In the genomic region with DNA sequence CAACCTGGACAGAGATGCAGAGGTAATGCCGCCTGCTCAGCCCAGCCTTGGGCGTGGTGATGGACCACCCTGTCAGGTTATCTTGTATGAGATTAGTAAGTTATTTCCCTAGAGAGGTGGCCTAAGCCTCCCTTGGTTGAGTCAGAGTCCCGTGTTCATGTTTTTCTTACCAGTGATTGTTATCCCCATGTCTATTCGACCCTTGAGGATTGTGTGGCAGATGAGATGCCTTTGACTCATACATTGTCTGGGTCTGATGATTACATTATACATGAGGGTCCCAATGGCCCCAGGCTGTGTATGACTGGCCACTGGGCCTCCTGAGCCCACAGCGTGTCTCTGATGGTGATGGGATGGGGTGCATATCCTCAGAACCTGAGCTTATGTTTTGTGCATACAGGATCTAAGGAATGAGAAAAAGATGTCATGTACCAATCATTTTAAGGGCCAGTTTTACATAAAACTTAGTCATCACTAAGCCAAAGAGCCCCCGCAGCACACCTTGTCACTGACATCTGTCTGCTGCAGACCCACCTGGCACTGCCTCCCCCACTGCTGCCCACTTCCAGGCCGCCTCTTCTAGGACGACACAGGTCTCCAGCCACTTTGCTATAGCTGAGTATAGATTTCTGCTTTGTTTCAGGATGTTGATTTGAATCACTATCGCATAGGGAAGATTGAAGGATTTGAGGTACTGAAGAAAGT, we compare ENCODE assay signal across 24 cellular contexts. TPM values are rescaled to one million over a fixed set of nuclear protein-coding genes. Genes with fewer than 3 reads are reported as not detected.
DNase-seq lines count a peak whose midpoint lies in the region; ATAC-seq, FAIRE-seq and TF ChIP-seq lines count a peak whose summit lies in the region.
"Had no signal": no experiment of that assay in that cellular context is flagged by ENCODE, and none has a peak within 500 bp of the region (broad histone marks: within the 10 kb centered on the region; RNA-seq: fewer than 3 reads in every experiment).

No MANE protein-coding gene starts in this region.

- 93 to 95% methylated on average over 9 of the region's 9 CpGs for WGBS in pancreas, 2 donors

- H3K36me3 Mint-ChIP-seq in activated CD4-positive, alpha-beta T cell treated with anti-CD3 and anti-CD28 coated beads, Interleukin-2, amount 10 ng/mL, durations not matched to agents 7 days and 5 days (ENCODE audit: low read depth), result peaks cover 21% of the 10 kb centered on the region

- no peaks in the 10 kb centered on the region for H3K27me3 ChIP-seq in kidney epithelial cell (ENCODE audit: control insufficient read depth, insufficient read depth, low read length)
- no peaks in the 10 kb centered on the region for H3K27me3 ChIP-seq in pancreas
- H3K27me3 ChIP-seq: tibial nerve had no signal

- intact Hi-C loops in pancreas (cut with DNase I), result no loop called here

- POLR2A ChIA-PET in activated CD4-positive, alpha-beta T cell treated with anti-CD3 and anti-CD28 coated beads, Interleukin-2, amount 10 ng/mL, durations not matched to agents 7 days and 5 days (lab: Charles Lee), result no interaction called here

- H3K4me1 Mint-ChIP-seq in activated CD4-positive, alpha-beta T cell treated with anti-CD3 and anti-CD28 coated beads, Interleukin-2, amount 10 ng/mL, durations not matched to agents 7 days and 5 days, result peaks cover 8% of the 10 kb centered on the region

- H3K36me3 ChIP-seq in kidney epithelial cell (ENCODE audit: control insufficient read depth, insufficient read depth, low read length), result no peaks in the 10 kb centered on the region
- H3K36me3 ChIP-seq in pancreas, result peaks cover 9 to 28% (median 10%) of the 10 kb centered on the region in 3 donors

- no peaks in the 10 kb centered on the region for H3K4me1 ChIP-seq in pancreas

- no peaks in the 10 kb centered on the region for H3K9me3 Mint-ChIP-seq in activated CD4-positive, alpha-beta T cell treated with anti-CD3 and anti-CD28 coated beads, Interleukin-2, amount 10 ng/mL, durations not matched to agents 7 days and 5 days
- H3K9me3 Mint-ChIP-seq: activated CD4-positive, alpha-beta memory T cell treated with anti-CD3 and anti-CD28 coated beads, Interleukin-2, amount 10 ng/mL, durations not matched to agents 7 days and 5 days; activated naive CD8-positive, alpha-beta T cell treated with anti-CD3 and anti-CD28 coated beads, Interleukin-2, amount 50 U/mL, for 24 hours; T-cell had no signal

- no peaks in the 10 kb centered on the region for H3K9me3 ChIP-seq in pancreas
- H3K9me3 ChIP-seq: tibial nerve had no signal

- H3K4me3 Mint-ChIP-seq in activated CD4-positive, alpha-beta T cell treated with anti-CD3 and anti-CD28 coated beads, Interleukin-2, amount 10 ng/mL, durations not matched to agents 7 days and 5 days, result no peak overlapping the region
- H3K4me3 Mint-ChIP-seq: activated CD4-positive, alpha-beta memory T cell treated with anti-CD3 and anti-CD28 coated beads, Interleukin-2, amount 10 ng/mL, durations not matched to agents 7 days and 5 days; activated naive CD8-positive, alpha-beta T cell treated with anti-CD3 and anti-CD28 coated beads, Interleukin-2, amount 50 U/mL, for 24 hours; T-cell had no signal

- H3K27me3 Mint-ChIP-seq in activated CD4-positive, alpha-beta T cell treated with anti-CD3 and anti-CD28 coated beads, Interleukin-2, amount 10 ng/mL, durations not matched to agents 7 days and 5 days, result no peaks in the 10 kb centered on the region
- H3K27me3 Mint-ChIP-seq: activated CD4-positive, alpha-beta memory T cell treated with anti-CD3 and anti-CD28 coated beads, Interleukin-2, amount 10 ng/mL, durations not matched to agents 7 days and 5 days; activated naive CD8-positive, alpha-beta T cell treated with anti-CD3 and anti-CD28 coated beads, Interleukin-2, amount 50 U/mL, for 24 hours; T-cell had no signal

- H3K4me3 ChIP-seq in cardiac fibroblast (replicated peaks in 1 of 2; ENCODE audit: low read depth in 2 of 2, low read length in 2 of 2), result no peak overlapping the region
- no peak overlapping the region for H3K4me3 ChIP-seq in kidney epithelial cell (ENCODE audit: low read depth, low read length)
- no peak overlapping the region for H3K4me3 ChIP-seq in pancreas
- H3K4me3 ChIP-seq: tibial nerve had no signal

- CTCF ChIA-PET in activated CD4-positive, alpha-beta T cell treated with anti-CD3 and anti-CD28 coated beads, Interleukin-2, amount 10 ng/mL, durations not matched to agents 7 days and 5 days (lab: Charles Lee), result no interaction called here

- FAIRE-seq in HTR-8/SVneo (lab: Jason Lieb, UNC) (peak; percentile 23), pancreas (lab: Jason Lieb, UNC) (no peak)
- FAIRE-seq: A204.1, frontal cortex, H54, small intestine had no signal

- DNase-seq in A172 (ENCODE audit: low spot score) (peak; percentile 81), HTR-8/SVneo (ENCODE audit: insufficient read length, low spot score) (no peak), cardiac fibroblast (ENCODE audit: low read depth in 2 of 2) (peak; percentile 17 to 86), kidney epithelial cell (ENCODE audit: low read depth) (peak; percentile 23), pancreas (no peak)
- DNase-seq in activated CD4-positive, alpha-beta T cell treated with anti-CD3 and anti-CD28 coated beads, Interleukin-2, amount 10 ng/mL, durations not matched to agents 7 days and 5 days, result no peak
- DNase-seq in activated CD8-positive, alpha-beta memory T cell treated with anti-CD3 and anti-CD28 coated beads, Interleukin-2, amount 50 U/mL, for 48 hours, result no peak
- DNase-seq: activated CD4-positive, alpha-beta memory T cell treated with anti-CD3 and anti-CD28 coated beads, Interleukin-2, amount 10 ng/mL, durations not matched to agents 7 days and 5 days; activated naive CD8-positive, alpha-beta T cell treated with anti-CD3 and anti-CD28 coated beads, Interleukin-2, amount 50 U/mL, for 24 hours; activated T-cell treated with anti-CD3 and anti-CD28 coated beads, Interleukin-2, amount 50 U/mL, for 48 hours; central memory CD4-positive, alpha-beta T cell; DMS53; effector memory CD4-positive, alpha-beta T cell; left ventricle myocardium superior; NCI-H1436 treated with DMSO at 0.1 percent for 48 hours; NCI-H2227 treated with DMSO at 0.1 percent for 48 hours; RPMI8226; small intestine; T-cell had no signal

- ATAC-seq in pancreas, result no peak
- ATAC-seq in GM19395 (IDR thresholded peaks at IDR 0.05; ENCODE audit: unreplicated experiment), result no peak
- ATAC-seq: activated naive CD8-positive, alpha-beta T cell treated with anti-CD3 and anti-CD28 coated beads, Interleukin-2, amount 50 U/mL, for 24 hours; left ventricle myocardium superior; T-cell had no signal

- no peak overlapping the region for H3K27ac Mint-ChIP-seq in activated CD4-positive, alpha-beta T cell treated with anti-CD3 and anti-CD28 coated beads, Interleukin-2, amount 10 ng/mL, durations not matched to agents 7 days and 5 days
- H3K27ac Mint-ChIP-seq: activated CD4-positive, alpha-beta memory T cell treated with anti-CD3 and anti-CD28 coated beads, Interleukin-2, amount 10 ng/mL, durations not matched to agents 7 days and 5 days; activated naive CD8-positive, alpha-beta T cell treated with anti-CD3 and anti-CD28 coated beads, Interleukin-2, amount 50 U/mL, for 24 hours had no signal

- no peak overlapping the region for H3K27ac ChIP-seq in pancreas
- H3K27ac ChIP-seq: tibial nerve had no signal

- TF ChIP-seq CTCF in cardiac fibroblast (IDR thresholded peaks at IDR 0.05; ENCODE audit: low read depth, low read length) (no peak), kidney epithelial cell (IDR thresholded peaks at IDR 0.05; ENCODE audit: insufficient read depth, low read length, poor library complexity, severe bottlenecking) (no peak), pancreas (IDR thresholded peaks at IDR 0.05) (no peak)

RNA-seq across cellular contexts. Expression of a gene that starts 7.7 kb away (rescaled TPM):
- 125 and 132 TPM in 2 replicates for total RNA-seq in A172 (2014; rRNA removed; shearing (Covaris generic))
- total RNA-seq in kidney epithelial cell (67.2 and 82.3 TPM in 2 replicates), pancreas (10 to 100 TPM; 21.5 to 38.7 (median 31.5) TPM)
- 100 to 1,000 TPM in 1 of 2 experiments, 10 to 100 TPM in 1; 89.5 to 110 TPM for total RNA-seq in activated CD4-positive, alpha-beta T cell treated with anti-CD3 and anti-CD28 coated beads, Interleukin-2, amount 10 ng/mL, durations not matched to agents 7 days and 5 days
- 10 to 100 TPM; 28.5 to 37.1 TPM for polyA plus RNA-seq in pancreas

RNA-seq across cellular contexts. Expression of a gene that starts 8.7 kb away (rescaled TPM):
- total RNA-seq in A172 (2014; rRNA removed; shearing (Covaris generic)), result 5.9 and 7.5 TPM in 2 replicates
- total RNA-seq in kidney epithelial cell (8.3 and 9.2 TPM in 2 replicates), pancreas (10 to 100 TPM in 2 of 6 donors, 1 to 10 TPM in 4; 3.7 to 12.3 (median 8.9) TPM)
- total RNA-seq in activated CD4-positive, alpha-beta T cell treated with anti-CD3 and anti-CD28 coated beads, Interleukin-2, amount 10 ng/mL, durations not matched to agents 7 days and 5 days, result 10 to 100 TPM; 55.5 to 62.0 TPM
- 10 to 100 TPM in 1 of 2 donors, 1 to 10 TPM in 1; 9.0 to 14.5 TPM for polyA plus RNA-seq in pancreas

RNA-seq across cellular contexts. Expression of a gene that starts 30.5 kb away (rescaled TPM):
- 0.03 and 0.72 TPM in 2 replicates for total RNA-seq in A172 (2014; rRNA removed; shearing (Covaris generic))
- total RNA-seq in kidney epithelial cell, result 1.9 and 2.9 TPM in 2 replicates
- total RNA-seq in activated CD4-positive, alpha-beta T cell treated with anti-CD3 and anti-CD28 coated beads, Interleukin-2, amount 10 ng/mL, durations not matched to agents 7 days and 5 days, result under 1 TPM; 0.12 TPM
- total RNA-seq in pancreas, result 1 to 10 TPM in 3 of 6 donors, under 1 TPM in 3; 0.66 to 1.8 (median 1.1) TPM
- 1 to 10 TPM; 1.0 to 1.2 TPM for polyA plus RNA-seq in pancreas

RNA-seq across cellular contexts. Expression of a gene that starts 55.9 kb away (rescaled TPM):
- 39.0 and 46.2 TPM in 2 replicates for total RNA-seq in A172 (2014; rRNA removed; shearing (Covaris generic))
- total RNA-seq in kidney epithelial cell (33.3 and 41.9 TPM in 2 replicates), pancreas (10 to 100 TPM; 14.0 to 22.9 (median 14.8) TPM)
- 10 to 100 TPM; 38.0 to 41.0 TPM for total RNA-seq in activated CD4-positive, alpha-beta T cell treated with anti-CD3 and anti-CD28 coated beads, Interleukin-2, amount 10 ng/mL, durations not matched to agents 7 days and 5 days
- polyA plus RNA-seq in pancreas, result 10 to 100 TPM; 22.4 to 36.8 TPM

Comparison
In these comparisons a context has a peak if more than half of its experiments do, and no peak if none do; other contexts are left out.
1. DNase-seq: peak in A172 (single experiment), cardiac fibroblast (2 of 2) and kidney epithelial cell (single experiment); none in HTR-8/SVneo (single experiment), activated CD4-positive, alpha-beta T cell treated with anti-CD3 and anti-CD28 coated beads, Interleukin-2, amount 10 ng/mL, durations not matched to agents 7 days and 5 days (single experiment), activated CD8-positive, alpha-beta memory T cell treated with anti-CD3 and anti-CD28 coated beads, Interleukin-2, amount 50 U/mL, for 48 hours (single experiment) and pancreas (0 of 6).